In the genomic region with DNA sequence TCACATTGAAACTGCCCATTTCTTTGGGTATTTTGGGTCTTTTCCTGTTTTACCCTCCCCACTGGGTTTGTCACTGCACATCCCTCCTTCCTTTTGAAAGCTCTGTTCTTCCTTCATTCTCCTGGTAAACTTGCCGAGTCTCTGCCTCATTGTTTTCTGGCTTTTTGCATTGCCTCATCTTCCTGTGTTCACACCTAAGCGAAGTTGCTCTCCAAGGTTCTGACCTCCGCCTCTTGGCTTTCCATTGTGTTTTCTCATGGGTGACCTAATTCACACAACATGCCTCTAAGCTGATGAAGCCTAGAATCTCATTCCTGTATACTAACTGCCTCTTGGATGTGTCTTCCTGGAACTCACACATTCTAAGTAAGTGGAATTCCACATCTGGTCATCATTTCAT, we compare ENCODE assay signal across 16 cellular contexts.
A peak's percentile ranks its signal among the peaks of the same experiment; 100 is the strongest.
DNase-seq lines count a peak whose midpoint lies in the region; ATAC-seq and TF ChIP-seq lines count a peak whose summit lies in the region.
"Had no signal": no experiment of that assay in that cellular context is flagged by ENCODE, and none has a peak within 500 bp of the region (broad histone marks: within the 10 kb centered on the region; RNA-seq: fewer than 3 reads in every experiment).

No MANE protein-coding gene starts in this region.

- TF ChIP-seq RAD21 in SK-N-SH (IDR thresholded peaks at IDR 0.05; ENCODE audit: low read length): no peak

- H3K9me3 Mint-ChIP-seq in progenitor cell of endocrine pancreas (ENCODE audit: low read depth): no peaks in the 10 kb centered on the region

- CTCF ChIA-PET in SK-N-SH (lab: Yijun Ruan, JAX): no interaction called here

- TF ChIP-seq EP300 in SK-N-SH (IDR thresholded peaks at IDR 0.05; ENCODE audit: borderline replicate concordance in 1 of 2, low read depth in 1 of 2, low read length in 1 of 2): no peak

- ATAC-seq in SK-N-SH treated with all-trans-retinoic acid at 6 μM for 48 hours: no peak

- H3K27me3 ChIP-seq in SK-N-SH (ENCODE audit: insufficient read depth): no peaks in the 10 kb centered on the region
- H3K27me3 ChIP-seq: ovary had no signal

- H2AFZ ChIP-seq in SK-N-SH (ENCODE audit: low read depth): no peak overlapping the region

- H3K79me2 ChIP-seq in SK-N-SH (ENCODE audit: insufficient read depth): no peaks in the 10 kb centered on the region

- WGBS in SK-N-SH (ENCODE audit: low lambda C conversion rate): 24% methylated on average over 3 of the region's 3 CpGs

- TF ChIP-seq CTCF in SK-N-SH (IDR thresholded peaks at IDR 0.05) (no peak), epithelial cell of proximal tubule (conservative IDR thresholded peaks at IDR 0.05; ENCODE audit: low read depth, low read length) (no peak), progenitor cell of endocrine pancreas (IDR thresholded peaks at IDR 0.05; ENCODE audit: unreplicated experiment) (no peak)

- peaks cover 11% of the 10 kb centered on the region for H3K27me3 Mint-ChIP-seq in progenitor cell of endocrine pancreas
- H3K27me3 Mint-ChIP-seq: activated naive CD4-positive, alpha-beta T cell treated with anti-CD3 and anti-CD28 coated beads, Interleukin-2, amount 50 U/mL, for 24 hours had no signal

- DNase-seq in SK-N-SH (no peak), RPMI8226 (peak; percentile 46), epithelial cell of proximal tubule (ENCODE audit: low read depth) (peak; percentile 4), progenitor cell of endocrine pancreas (ENCODE audit: low spot score, unreplicated experiment) (peak; percentile 62), NCI-H2081 (lab: John Stamatoyannopoulos, UW) (no peak), NOMO-1 (lab: John Stamatoyannopoulos, UW; ENCODE audit: unreplicated experiment in 2 of 2) (no peak), AG20443 (ENCODE audit: low spot score) (no peak)
- DNase-seq: 8988T; activated CD8-positive, alpha-beta memory T cell treated with anti-CD3 and anti-CD28 coated beads, Interleukin-2, amount 50 U/mL, for 48 hours; cerebellar nuclear complex; NCI-H187; ovary had no signal

- no peak overlapping the region for H3K9ac ChIP-seq in SK-N-SH

- H3F3A ChIP-seq in SK-N-SH (replicated peaks; ENCODE audit: insufficient read depth): no peaks in the 10 kb centered on the region

- H3K27ac ChIP-seq in SK-N-SH (ENCODE audit: low read depth in 2 of 2, low read length in 1 of 2): no peak overlapping the region
- H3K27ac ChIP-seq: ovary, thoracic aorta, WERI-Rb-1 had no signal

- no peaks in the 10 kb centered on the region for H4K20me1 ChIP-seq in SK-N-SH (ENCODE audit: insufficient read depth)

- H3K27ac Mint-ChIP-seq in progenitor cell of endocrine pancreas: no peak overlapping the region
- H3K27ac Mint-ChIP-seq: activated naive CD4-positive, alpha-beta T cell treated with anti-CD3 and anti-CD28 coated beads, Interleukin-2, amount 50 U/mL, for 24 hours had no signal

- no peaks in the 10 kb centered on the region for H3K36me3 ChIP-seq in SK-N-SH (replicated peaks in 1 of 2; ENCODE audit: control insufficient read depth in 1 of 2, insufficient read depth in 2 of 2, low read length in 1 of 2)
- H3K36me3 ChIP-seq: ovary, thoracic aorta, WERI-Rb-1 had no signal

- no peak overlapping the region for H3K4me3 Mint-ChIP-seq in progenitor cell of endocrine pancreas (ENCODE audit: low read depth)
- H3K4me3 Mint-ChIP-seq: activated naive CD4-positive, alpha-beta T cell treated with anti-CD3 and anti-CD28 coated beads, Interleukin-2, amount 50 U/mL, for 24 hours had no signal

- H3K9me2 ChIP-seq in SK-N-SH: no peaks in the 10 kb centered on the region

- POLR2A ChIA-PET in SK-N-SH (lab: Yijun Ruan, JAX): no interaction called here

- no peaks in the 10 kb centered on the region for H3K4me1 ChIP-seq in SK-N-SH (ENCODE audit: control insufficient read depth in 1 of 2, insufficient read depth in 2 of 2, low read depth in 1 of 2, low read length in 1 of 2)

- no peak overlapping the region for H3K4me2 ChIP-seq in SK-N-SH

- H3K36me3 Mint-ChIP-seq in progenitor cell of endocrine pancreas (ENCODE audit: insufficient read depth): no peaks in the 10 kb centered on the region
- H3K36me3 Mint-ChIP-seq: activated naive CD4-positive, alpha-beta T cell treated with anti-CD3 and anti-CD28 coated beads, Interleukin-2, amount 50 U/mL, for 24 hours had no signal

- no peaks in the 10 kb centered on the region for H3K4me1 Mint-ChIP-seq in progenitor cell of endocrine pancreas (ENCODE audit: low read depth)
- H3K4me1 Mint-ChIP-seq: activated naive CD4-positive, alpha-beta T cell treated with anti-CD3 and anti-CD28 coated beads, Interleukin-2, amount 50 U/mL, for 24 hours had no signal

- no peak overlapping the region for H3K4me3 ChIP-seq in SK-N-SH (ENCODE audit: low read depth in 2 of 2, low read length in 1 of 2)
- H3K4me3 ChIP-seq in epithelial cell of proximal tubule (ENCODE audit: low read depth, low read length): no peak overlapping the region
- H3K4me3 ChIP-seq: ovary, thoracic aorta had no signal

- no peaks in the 10 kb centered on the region for H3K9me3 ChIP-seq in SK-N-SH
- H3K9me3 ChIP-seq: ovary, thoracic aorta had no signal

TF ChIP-seq in SK-N-SH, 30 proteins besides CTCF, POLR2A, EP300 and RAD21:
- TF ChIP-seq, protein P1, sequence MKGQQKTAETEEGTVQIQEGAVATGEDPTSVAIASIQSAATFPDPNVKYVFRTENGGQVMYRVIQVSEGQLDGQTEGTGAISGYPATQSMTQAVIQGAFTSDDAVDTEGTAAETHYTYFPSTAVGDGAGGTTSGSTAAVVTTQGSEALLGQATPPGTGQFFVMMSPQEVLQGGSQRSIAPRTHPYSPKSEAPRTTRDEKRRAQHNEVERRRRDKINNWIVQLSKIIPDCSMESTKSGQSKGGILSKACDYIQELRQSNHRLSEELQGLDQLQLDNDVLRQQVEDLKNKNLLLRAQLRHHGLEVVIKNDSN (IDR thresholded peaks at IDR 0.05; ENCODE audit: borderline replicate concordance, low read depth): no peak
- peak; percentile 37; the same call in 1 of the 2 replicates for TF ChIP-seq REST (IDR thresholded peaks at IDR 0.05; ENCODE audit: low read depth, low read length)

TF ChIP-seq in SK-N-SH treated with all-trans-retinoic acid at 6 μM for 48 hours, 23 proteins besides CTCF, POLR2A, EP300 and RAD21 (continues in another document):
- TF ChIP-seq POU6F1 (CRISPR knock-in tag; IDR thresholded peaks at IDR 0.05; ENCODE audit: borderline replicate concordance, low read depth): no peak
- no peak for TF ChIP-seq PPARA (CRISPR knock-in tag; IDR thresholded peaks at IDR 0.05; ENCODE audit: borderline replicate concordance)
- TF ChIP-seq ARNTL (CRISPR knock-in tag; IDR thresholded peaks at IDR 0.05; ENCODE audit: borderline replicate concordance, low read depth): no peak
- TF ChIP-seq CSDC2 (CRISPR knock-in tag; IDR thresholded peaks at IDR 0.05): no peak
- no peak for TF ChIP-seq RARB (CRISPR knock-in tag; IDR thresholded peaks at IDR 0.05)
- no peak for TF ChIP-seq ZNF565 (CRISPR knock-in tag; conservative IDR thresholded peaks at IDR 0.05; ENCODE audit: low read depth)
- TF ChIP-seq CREB5 (CRISPR knock-in tag; IDR thresholded peaks at IDR 0.05; ENCODE audit: low read depth): no peak
- TF ChIP-seq OSR1 (CRISPR knock-in tag; IDR thresholded peaks at IDR 0.05): no peak
- no peak for TF ChIP-seq BACH2 (CRISPR knock-in tag; IDR thresholded peaks at IDR 0.05; ENCODE audit: borderline replicate concordance)
- no peak for TF ChIP-seq ZFP3 (CRISPR knock-in tag; IDR thresholded peaks at IDR 0.05)
- TF ChIP-seq TSHZ2 (CRISPR knock-in tag; IDR thresholded peaks at IDR 0.05): no peak

Comparison
In these comparisons a context has a peak if more than half of its experiments do, and no peak if none do; other contexts are left out.
1. DNase-seq: peak in RPMI8226 (single experiment), epithelial cell of proximal tubule (single experiment) and progenitor cell of endocrine pancreas (single experiment); none in SK-N-SH (single experiment), NCI-H2081 (0 of 2), NOMO-1 (0 of 2) and AG20443 (single experiment).